Comparison of ENCODE assay signal across 8 cellular contexts in the genomic region with DNA sequence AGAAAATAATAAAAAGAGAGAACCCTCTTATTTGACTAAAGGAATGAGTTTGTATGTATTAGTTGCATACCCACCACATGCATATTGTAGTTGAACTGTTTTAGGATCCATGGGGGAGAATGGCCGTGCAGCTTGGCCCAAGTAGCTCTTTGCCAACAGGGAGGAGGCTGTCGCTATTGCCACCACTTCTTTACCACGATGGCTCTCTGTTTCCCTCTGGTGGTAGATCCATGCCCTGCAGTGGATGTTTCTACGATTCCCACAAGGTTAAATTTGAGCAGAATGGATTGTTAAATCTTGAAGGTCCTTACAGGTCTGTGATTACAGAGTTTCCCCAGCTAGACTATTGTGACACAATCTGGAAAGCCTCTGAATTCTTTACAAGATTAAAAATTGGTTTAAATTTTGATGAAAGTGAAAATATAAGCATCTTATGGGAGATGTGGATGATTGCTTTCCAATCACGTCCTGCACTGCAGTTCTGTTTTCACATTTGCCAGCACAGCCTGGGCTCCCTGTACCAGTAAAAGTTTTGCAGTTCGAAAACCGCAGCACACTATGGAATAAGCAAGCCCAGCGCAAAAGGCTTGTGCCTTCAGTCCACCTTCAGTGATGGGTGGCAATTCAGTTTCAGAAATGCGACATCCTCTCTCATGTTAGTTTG. TPM values are rescaled to one million over a fixed set of nuclear protein-coding genes. Genes with fewer than 3 reads are reported as not detected.
DNase-seq lines count a peak whose midpoint lies in the region; ATAC-seq and TF ChIP-seq lines count a peak whose summit lies in the region.

No MANE protein-coding gene starts in this region.

- ATAC-seq in GM18498 (IDR thresholded peaks at IDR 0.05; ENCODE audit: unreplicated experiment) (peak; percentile 89), HG03354 (IDR thresholded peaks at IDR 0.05; ENCODE audit: poor library complexity, severe bottlenecking, unreplicated experiment) (peak; percentile 81)

- H3K27me3 Mint-ChIP-seq in mesothelial cell of epicardium (ENCODE audit: low read depth): peaks cover 61% of the 10 kb centered on the region

- H3K4me3 Mint-ChIP-seq in mesothelial cell of epicardium: no peak overlapping the region

- DNase-seq in 8988T: peak; percentile 26
- DNase-seq in NCI-H774 (lab: John Stamatoyannopoulos, UW): peak; percentile 69
- peak; percentile 81 to 85 for DNase-seq in activated CD4-positive, alpha-beta T cell treated with anti-CD3 and anti-CD28 coated beads, Interleukin-2, amount 50 U/mL, for 48 hours
- peak; percentile 66 for DNase-seq in effector CD8-positive, alpha-beta T cell (lab: John Stamatoyannopoulos, UW)
- peak in 1 of 2 experiments; percentile 61 for DNase-seq in mesothelial cell of epicardium (ENCODE audit: low spot score in 2 of 2, unreplicated experiment in 2 of 2)
- peak; percentile 28 to 66 for DNase-seq in stimulated activated CD8-positive, alpha-beta memory T cell treated with anti-CD3 and anti-CD28 coated beads, Interleukin-4, amount 100 ng/mL, for 4 hours (ENCODE audit: low read depth in 2 of 2, low spot score in 1 of 2)

- H3K9me3 Mint-ChIP-seq in mesothelial cell of epicardium: no peaks in the 10 kb centered on the region

- H3K4me1 Mint-ChIP-seq in mesothelial cell of epicardium: peaks cover 19% of the 10 kb centered on the region

- H3K27ac Mint-ChIP-seq in mesothelial cell of epicardium: no peak overlapping the region

- TF ChIP-seq CTCF in mesothelial cell of epicardium (IDR thresholded peaks at IDR 0.05; ENCODE audit: unreplicated experiment): peak; percentile 82

- no peaks in the 10 kb centered on the region for H3K36me3 Mint-ChIP-seq in mesothelial cell of epicardium

RNA-seq across cellular contexts. Expression of gene FNDC1, which starts 34.4 kb away (rescaled TPM):
- 0.31 to 0.40 TPM (median 0.34 TPM) in 3 replicates for total RNA-seq in mesothelial cell of epicardium
